Comparison of ENCODE assay signal across 13 cellular contexts in genomic region chr10:121595321-121595805, GRCh38. TPM values are rescaled to one million over a fixed set of nuclear protein-coding genes. Genes with fewer than 3 reads are reported as not detected.
DNase-seq lines count a peak whose midpoint lies in the region; ATAC-seq, FAIRE-seq and TF ChIP-seq lines count a peak whose summit lies in the region.
"Had no signal": no experiment of that assay in that cellular context is flagged by ENCODE, and none has a peak within 500 bp of the region (broad histone marks: within the 10 kb centered on the region; RNA-seq: fewer than 3 reads in every experiment).

No MANE protein-coding gene starts in this region.

- no peaks in the 10 kb centered on the region for H3K9me3 Mint-ChIP-seq in Calu3 (ENCODE audit: low read depth, unreplicated experiment)
- H3K9me3 Mint-ChIP-seq: activated CD4-positive, alpha-beta memory T cell treated with anti-CD3 and anti-CD28 coated beads, Interleukin-2, amount 10 ng/mL, durations not matched to agents 7 days and 5 days had no signal

- no peak for FAIRE-seq in bronchial epithelial cell (lab: Jason Lieb, UNC)

- H2AFZ ChIP-seq in OCI-LY7 (ENCODE audit: low read length), result no peak overlapping the region

- H3K27me3 ChIP-seq in bronchial epithelial cell (ENCODE audit: control insufficient read depth, insufficient read depth, low read length) (no peaks in the 10 kb centered on the region), iPS-20b (ENCODE audit: insufficient read depth, low read length) (peaks cover 13% of the 10 kb centered on the region; the same call in 1 of the 2 replicates), ovary (no peaks in the 10 kb centered on the region)

- no peak for ATAC-seq in HG02798 (IDR thresholded peaks at IDR 0.05; ENCODE audit: poor library complexity, unreplicated experiment)
- no peak for ATAC-seq in GM21423 (IDR thresholded peaks at IDR 0.05; ENCODE audit: unreplicated experiment)

- peak overlapping the region; percentile 91 for H3K27ac Mint-ChIP-seq in Calu3 (ENCODE audit: unreplicated experiment)
- H3K27ac Mint-ChIP-seq: activated CD4-positive, alpha-beta memory T cell treated with anti-CD3 and anti-CD28 coated beads, Interleukin-2, amount 10 ng/mL, durations not matched to agents 7 days and 5 days had no signal

- no peaks in the 10 kb centered on the region for H3K27me3 Mint-ChIP-seq in Calu3 (ENCODE audit: unreplicated experiment)

- no TSS peak for BruUV-seq in Calu3 (replicated peaks; lab: Mats Ljungman, UMichigan)
- no TSS peak for BruUV-seq in OCI-LY7 (replicated peaks; lab: Mats Ljungman, UMichigan)

- H3K9me3 ChIP-seq in iPS-20b (ENCODE audit: insufficient read depth, low read depth, low read length) (no peaks in the 10 kb centered on the region), ovary (no peaks in the 10 kb centered on the region), OCI-LY7 (ENCODE audit: low read length) (no peaks in the 10 kb centered on the region)

- intact Hi-C loops in Calu3 (cut with micrococcal nuclease; ENCODE audit: unreplicated experiment) (loop anchor here (5.0 to 10.0 kb wide), 2 partner anchors 61 to 268 kb away; no protein-coding TSS in a partner anchor), ovary (cut with DNase I) (loop anchor here in 2 of 4 donors (10.0 kb wide), 3 partner anchors 111 to 291 kb away; no protein-coding TSS in a partner anchor), OCI-LY7 (cut with micrococcal nuclease; ENCODE audit: unreplicated experiment) (no loop called here)

- CTCF ChIA-PET in Calu3 (lab: Charles Lee) (interaction anchor here (0.9 kb wide), 1 partner anchor 42 kb away, joined by 3 read pairs; no protein-coding TSS in a partner anchor), OCI-LY7 (lab: Charles Lee; ENCODE audit: unreplicated experiment) (no interaction called here)

- H3K36me3 Mint-ChIP-seq in Calu3 (ENCODE audit: insufficient read depth, unreplicated experiment), result peaks cover 42% of the 10 kb centered on the region

- H3K27ac ChIP-seq in iPS-20b (ENCODE audit: low read length) (no peak overlapping the region), ovary (no peak overlapping the region), OCI-LY7 (ENCODE audit: low read depth, low read length, poor library complexity, severe bottlenecking) (no peak overlapping the region)

- no peaks in the 10 kb centered on the region for H3K79me2 ChIP-seq in OCI-LY7 (ENCODE audit: insufficient read depth, low read depth, low read length)

- no peak for TF ChIP-seq EP300 in ovary (IDR thresholded peaks at IDR 0.05)

- no peak for TF ChIP-seq POLR2A in ovary (IDR thresholded peaks at IDR 0.05)

- peak overlapping the region; percentile 90 for H3K9ac ChIP-seq in iPS-20b (ENCODE audit: low read depth, low read length)

- TF ChIP-seq CTCF in Calu3 (IDR thresholded peaks at IDR 0.05; ENCODE audit: unreplicated experiment) (no peak), bronchial epithelial cell (IDR thresholded peaks at IDR 0.05; ENCODE audit: insufficient read depth, low read length, severe bottlenecking) (no peak), ovary (IDR thresholded peaks at IDR 0.05) (no peak), OCI-LY7 (conservative IDR thresholded peaks at IDR 0.05; ENCODE audit: low read length) (no peak)

- DNase-seq in Calu3 (no peak), bronchial epithelial cell (ENCODE audit: low read depth) (peak; percentile 63), ovary (peak in 1 of 5 donors; percentile 36), OCI-LY7 (ENCODE audit: low spot score) (no peak)
- DNase-seq in stimulated activated CD4-positive, alpha-beta T cell treated with anti-CD3 and anti-CD28 coated beads, Interleukin-2, amount 100 ng/mL, for 48 hours, result no peak
- DNase-seq: activated CD4-positive, alpha-beta memory T cell treated with anti-CD3 and anti-CD28 coated beads, Interleukin-2, amount 10 ng/mL, durations not matched to agents 7 days and 5 days; DMS153; mesenchymal stem cell; NCI-H446; T-helper 2 cell had no signal

- H3K9me2 ChIP-seq in OCI-LY7 (ENCODE audit: insufficient read depth, low read length), result no peaks in the 10 kb centered on the region

- H3K4me3 ChIP-seq in bronchial epithelial cell (ENCODE audit: low read depth, low read length) (peak overlapping the region; percentile 81), iPS-20b (ENCODE audit: low read length) (peak overlapping the region; percentile 88), ovary (peak overlapping the region; percentile 78), OCI-LY7 (ENCODE audit: low read depth, low read length, poor library complexity, severe bottlenecking) (no peak overlapping the region)

- H3K4me1 Mint-ChIP-seq in Calu3 (ENCODE audit: low read depth, unreplicated experiment), result peaks cover 32% of the 10 kb centered on the region

- 55 to 59% (median 59%) methylated on average over 11 of the region's 11 CpGs for WGBS in ovary, 3 donors

- no peak overlapping the region for H3K4me2 ChIP-seq in OCI-LY7 (ENCODE audit: low read length)

- H4K20me1 ChIP-seq in OCI-LY7 (ENCODE audit: insufficient read depth, low read length), result no peaks in the 10 kb centered on the region

- H3K36me3 ChIP-seq in bronchial epithelial cell (ENCODE audit: control insufficient read depth, insufficient read depth, low read length) (no peaks in the 10 kb centered on the region), iPS-20b (ENCODE audit: insufficient read depth, low read depth, low read length) (peaks cover 51% of the 10 kb centered on the region), ovary (no peaks in the 10 kb centered on the region), OCI-LY7 (ENCODE audit: insufficient read depth, low read length) (no peaks in the 10 kb centered on the region)

- H3K4me1 ChIP-seq in iPS-20b (ENCODE audit: insufficient read depth, low read length), result peaks cover 52% of the 10 kb centered on the region
- H3K4me1 ChIP-seq in ovary (ENCODE audit: insufficient read depth), result peaks cover 1% of the 10 kb centered on the region
- H3K4me1 ChIP-seq in OCI-LY7 (ENCODE audit: insufficient read depth, low read length, poor library complexity, severe bottlenecking), result no peaks in the 10 kb centered on the region

- POLR2A ChIA-PET in OCI-LY7 (lab: Charles Lee), result no interaction called here

- H3K4me3 Mint-ChIP-seq in Calu3 (ENCODE audit: low read depth, unreplicated experiment), result peak overlapping the region; percentile 97
- H3K4me3 Mint-ChIP-seq: activated CD4-positive, alpha-beta memory T cell treated with anti-CD3 and anti-CD28 coated beads, Interleukin-2, amount 10 ng/mL, durations not matched to agents 7 days and 5 days had no signal

RNA-seq across cellular contexts. Expression of gene FGFR2, which starts 2.9 kb away (rescaled TPM):
- total RNA-seq in Calu3 (2022) (53.6 and 57.9 TPM in 2 replicates), bronchial epithelial cell (16.8 and 18.8 TPM in 2 replicates), ovary (10 to 100 TPM; 11.9 to 52.2 (median 29.7) TPM), OCI-LY7 (2022) (not detected in 2 replicates)
- polyA plus RNA-seq in ovary, result 10 to 100 TPM in 1 of 2 donors, 1 to 10 TPM in 1; 8.8 to 16.1 TPM
- not detected in 2 replicates for total RNA-seq in OCI-LY7 (2014; rRNA removed; shearing (Covaris generic))

Comparison
In these comparisons a context has a peak if more than half of its experiments do, and no peak if none do; other contexts are left out.
1. RNA of gene FGFR2, which starts 2.9 kb away (total RNA-seq): 53.6 to 57.9 TPM in Calu3, 11.9 to 52.2 TPM in ovary and 16.8 to 18.8 TPM in bronchial epithelial cell; not detected in OCI-LY7; every median in the first group is over 10 times any median in the second.